ENCODE assay signal across 9 cellular contexts in genomic region chr6:17580518-17581048, GRCh38. TPM values are rescaled to one million over a fixed set of nuclear protein-coding genes. Genes with fewer than 3 reads are reported as not detected.
A peak's percentile ranks its signal among the peaks of the same experiment; 100 is the strongest.
DNase-seq lines count a peak whose midpoint lies in the region; ATAC-seq and TF ChIP-seq lines count a peak whose summit lies in the region.
"Had no signal": no experiment of that assay in that cellular context is flagged by ENCODE, and none has a peak within 500 bp of the region (broad histone marks: within the 10 kb centered on the region; RNA-seq: fewer than 3 reads in every experiment).

No MANE protein-coding gene starts in this region.

- DNase-seq in G401 (ENCODE audit: low spot score) (peak; percentile 69), NCI-H69 (lab: John Stamatoyannopoulos, UW) (peak; percentile 74), cardiac fibroblast (ENCODE audit: low read depth in 2 of 2) (peak; percentile 40 to 44), left lobe of liver (ENCODE audit: low spot score) (no peak)
- DNase-seq in stimulated activated naive CD8-positive, alpha-beta T cell treated with anti-CD3 and anti-CD28 coated beads, Interleukin-15, Interleukin-2, amounts not matched to agents 100 U/mL and 50 U/mL, for 24 hours: peak; percentile 30

- H3K4me3 ChIP-seq in cardiac fibroblast (replicated peaks in 1 of 2; ENCODE audit: low read depth in 2 of 2, low read length in 2 of 2): peak overlapping the region; percentile 50 to 54
- H3K4me3 ChIP-seq: K562 had no signal

- in situ Hi-C loops in G401 (cut with HindIII; ENCODE audit: low sequenced_read_pairs): no loop called here

- TF ChIP-seq CTCF in cardiac fibroblast (IDR thresholded peaks at IDR 0.05; ENCODE audit: low read depth, low read length): no peak

- ATAC-seq in left lobe of liver (peak; percentile 71), HG03045 (IDR thresholded peaks at IDR 0.05; ENCODE audit: unreplicated experiment) (no peak), GM21737 (IDR thresholded peaks at IDR 0.05; ENCODE audit: unreplicated experiment) (no peak), GM18868 (IDR thresholded peaks at IDR 0.05; ENCODE audit: unreplicated experiment) (no peak)
- ATAC-seq in stimulated activated naive CD8-positive, alpha-beta T cell treated with anti-CD3 and anti-CD28 coated beads, Interleukin-15, Interleukin-2, amounts not matched to agents 100 U/mL and 50 U/mL, for 24 hours: peak; percentile 69
- ATAC-seq: K562 had no signal

RNA-seq across cellular contexts. Expression of gene FAM8A1, which starts 19.5 kb away (rescaled TPM):
- 11.1 and 12.1 TPM in 2 replicates for total RNA-seq in G401 (2014; rRNA removed; shearing (Covaris generic))
- 42.0 TPM for total RNA-seq in left lobe of liver

Comparison
In these comparisons a context has a peak if more than half of its experiments do, and no peak if none do; other contexts are left out.
1. ATAC-seq: peak in left lobe of liver (single experiment) and stimulated activated naive CD8-positive, alpha-beta T cell treated with anti-CD3 and anti-CD28 coated beads, Interleukin-15, Interleukin-2, amounts not matched to agents 100 U/mL and 50 U/mL, for 24 hours (single experiment); none in HG03045 (single experiment), GM21737 (single experiment) and GM18868 (single experiment).